In the genomic region with DNA sequence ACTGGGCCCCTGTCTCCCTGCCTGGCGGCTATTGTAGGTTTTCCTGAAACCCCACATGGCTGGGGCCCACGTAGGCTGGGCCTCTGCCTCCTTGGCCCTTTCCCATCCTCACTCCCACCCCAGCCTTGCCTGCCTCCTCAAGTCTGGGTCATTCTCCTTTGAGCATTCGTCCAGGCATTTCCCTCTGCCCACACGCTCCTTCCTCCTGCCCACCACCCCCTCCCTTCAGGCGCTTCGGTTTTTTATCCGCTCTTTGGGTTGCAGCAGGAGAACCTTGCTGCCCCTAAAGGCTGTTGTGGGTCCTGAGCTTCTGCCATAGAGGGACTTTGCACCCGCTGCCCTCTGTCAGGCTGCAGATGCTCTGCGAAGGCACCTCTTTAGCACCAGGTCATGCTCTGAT, we compare ENCODE assay signal across 19 cellular contexts. TPM values are rescaled to one million over a fixed set of nuclear protein-coding genes. Genes with fewer than 3 reads are reported as not detected.
DNase-seq lines count a peak whose midpoint lies in the region; ATAC-seq, FAIRE-seq and TF ChIP-seq lines count a peak whose summit lies in the region.
"Had no signal": no experiment of that assay in that cellular context is flagged by ENCODE, and none has a peak within 500 bp of the region (broad histone marks: within the 10 kb centered on the region; RNA-seq: fewer than 3 reads in every experiment).

No MANE protein-coding gene starts in this region.

- no peak for DNase-seq in H9
- peak; percentile 40 for DNase-seq in astrocyte (ENCODE audit: low read depth)
- no peak for DNase-seq in endodermal cell
- DNase-seq in neural progenitor cell (ENCODE audit: low spot score): no peak
- no peak for DNase-seq in NCI-H187 treated with DMSO at 0.1 percent for 48 hours (lab: John Stamatoyannopoulos, UW)
- no peak for DNase-seq in islet precursor cell
- no peak for DNase-seq in RCC 7860 (ENCODE audit: low spot score)
- DNase-seq: CD8-positive, alpha-beta T cell; COR-L47; DMS153; DMS79 treated with DMSO at 0.1 percent for 48 hours; EL had no signal

- H3K27me3 ChIP-seq in H9 (ENCODE audit: insufficient read depth, low read length) (no peaks in the 10 kb centered on the region), astrocyte (ENCODE audit: insufficient read depth, low read length) (no peaks in the 10 kb centered on the region), endodermal cell (ENCODE audit: control insufficient read depth, insufficient read depth, low read length, poor library complexity, severe bottlenecking) (no peaks in the 10 kb centered on the region), neural progenitor cell (no peaks in the 10 kb centered on the region)

- H3K4me2 ChIP-seq in H9 (ENCODE audit: insufficient read depth, insufficient read length, low read length) (no peak overlapping the region), astrocyte (ENCODE audit: low read length) (peak overlapping the region; percentile 33), neural progenitor cell (peak overlapping the region; percentile 40)
- H3K4me2 ChIP-seq: A549 had no signal

- TF ChIP-seq CTCF in H9 (conservative IDR thresholded peaks at IDR 0.05): 0 out of 3 replicates have a peak, but pooled peaks have one; percentile 15
- TF ChIP-seq CTCF in astrocyte (IDR thresholded peaks at IDR 0.05; ENCODE audit: insufficient read depth, low read depth, low read length): no peak
- TF ChIP-seq CTCF in endodermal cell (conservative IDR thresholded peaks at IDR 0.05): peak; percentile 23
- no peak for TF ChIP-seq CTCF in neural progenitor cell (IDR thresholded peaks at IDR 0.05)

- H3K23me2 ChIP-seq in H9 (ENCODE audit: insufficient read length, low read depth, low read length, poor library complexity, severe bottlenecking): no peaks in the 10 kb centered on the region

- no peak overlapping the region for H2BK20ac ChIP-seq in H9 (ENCODE audit: low read depth, low read length, poor library complexity, severe bottlenecking)

- H3K4me3 Mint-ChIP-seq in H9 (no peak overlapping the region), astrocyte (ENCODE audit: unreplicated experiment) (no peak overlapping the region), endodermal cell (no peak overlapping the region), neural progenitor cell (no peak overlapping the region)
- H3K4me3 Mint-ChIP-seq: CD14-positive monocyte; CD8-positive, alpha-beta T cell had no signal

- H4K20me1 ChIP-seq in H9 (ENCODE audit: control insufficient read depth, insufficient read depth, insufficient read length) (no peaks in the 10 kb centered on the region), astrocyte (ENCODE audit: insufficient read depth, low read length) (peaks cover 21% of the 10 kb centered on the region), neural progenitor cell (ENCODE audit: low read depth) (no peaks in the 10 kb centered on the region)

- H3K27ac Mint-ChIP-seq in H9: no peak overlapping the region
- no peak overlapping the region for H3K27ac Mint-ChIP-seq in astrocyte (ENCODE audit: unreplicated experiment)
- H3K27ac Mint-ChIP-seq in endodermal cell: no peak overlapping the region
- H3K27ac Mint-ChIP-seq in neural progenitor cell: no peak overlapping the region
- H3K27ac Mint-ChIP-seq: CD14-positive monocyte; CD8-positive, alpha-beta T cell had no signal

- no peaks in the 10 kb centered on the region for H3K9me3 Mint-ChIP-seq in H9
- H3K9me3 Mint-ChIP-seq in astrocyte (ENCODE audit: unreplicated experiment): no peaks in the 10 kb centered on the region
- H3K9me3 Mint-ChIP-seq in endodermal cell: no peaks in the 10 kb centered on the region
- no peaks in the 10 kb centered on the region for H3K9me3 Mint-ChIP-seq in neural progenitor cell
- H3K9me3 Mint-ChIP-seq: CD8-positive, alpha-beta T cell had no signal

- peaks cover 11% of the 10 kb centered on the region for H3K27me3 Mint-ChIP-seq in H9 (ENCODE audit: low read depth)
- H3K27me3 Mint-ChIP-seq in astrocyte (ENCODE audit: low read depth, unreplicated experiment): peaks cover 29% of the 10 kb centered on the region
- no peaks in the 10 kb centered on the region for H3K27me3 Mint-ChIP-seq in endodermal cell (ENCODE audit: insufficient read depth)
- no peaks in the 10 kb centered on the region for H3K27me3 Mint-ChIP-seq in neural progenitor cell (ENCODE audit: insufficient read depth, low read depth)

- no peak overlapping the region for H2BK5ac ChIP-seq in H9 (ENCODE audit: insufficient read length, low read length)

- no peak overlapping the region for H4K8ac ChIP-seq in H9 (replicated peaks; ENCODE audit: insufficient read length, low read depth, low read length)

- no CpG with 5 or more reads among the region's 9 CpGs for WGBS in H9 (ENCODE audit: extremely low coverage, insufficient read length, low lambda C conversion rate)
- WGBS in endodermal cell (ENCODE audit: insufficient coverage in 1 of 2, insufficient read length in 1 of 2), 2 experiments: 65 to 85% methylated on average over 4 to 9 of the region's 9 CpGs

- no peak overlapping the region for H3K56ac ChIP-seq in H9 (ENCODE audit: insufficient read length, low read depth, low read length)

- H4K5ac ChIP-seq in H9 (ENCODE audit: insufficient read length, low read depth, low read length): no peak overlapping the region

- no peak overlapping the region for H2BK12ac ChIP-seq in H9 (ENCODE audit: insufficient read length, low read depth, low read length)

- no peaks in the 10 kb centered on the region for H3K4me1 ChIP-seq in H9 (ENCODE audit: insufficient read depth, low read length)
- H3K4me1 ChIP-seq in astrocyte (ENCODE audit: insufficient read depth, low read length): peaks cover 39% of the 10 kb centered on the region
- no peaks in the 10 kb centered on the region for H3K4me1 ChIP-seq in endodermal cell (ENCODE audit: control insufficient read depth, insufficient read depth, low read length)
- peaks cover 27% of the 10 kb centered on the region for H3K4me1 ChIP-seq in neural progenitor cell

- H3K4me3 ChIP-seq in astrocyte (ENCODE audit: insufficient read depth, low read depth, low read length) (no peak overlapping the region), endodermal cell (ENCODE audit: low read length) (no peak overlapping the region), neural progenitor cell (no peak overlapping the region)
- H3K4me3 ChIP-seq: A549 had no signal

- no peak overlapping the region for H3T11ph ChIP-seq in H9 (ENCODE audit: low read length)

- no peaks in the 10 kb centered on the region for H3K9me3 ChIP-seq in H9 (ENCODE audit: control insufficient read depth, low read depth, low read length)
- H3K9me3 ChIP-seq in astrocyte (ENCODE audit: insufficient read depth, low read depth, low read length): no peaks in the 10 kb centered on the region
- no peaks in the 10 kb centered on the region for H3K9me3 ChIP-seq in endodermal cell (ENCODE audit: control insufficient read depth, low read length)
- no peaks in the 10 kb centered on the region for H3K9me3 ChIP-seq in neural progenitor cell (ENCODE audit: low read depth)
- H3K9me3 ChIP-seq: A549 had no signal

- H2AFZ ChIP-seq in H9 (ENCODE audit: low read length): no peak overlapping the region
- no peak overlapping the region for H2AFZ ChIP-seq in astrocyte (ENCODE audit: low read depth, low read length)
- H2AFZ ChIP-seq in neural progenitor cell (replicated peaks): no peak overlapping the region

- no peaks in the 10 kb centered on the region for H3K79me2 ChIP-seq in H9 (ENCODE audit: insufficient read depth, low read length)
- peaks cover 93% of the 10 kb centered on the region for H3K79me2 ChIP-seq in astrocyte (ENCODE audit: insufficient read depth, low read length)
- no peaks in the 10 kb centered on the region for H3K79me2 ChIP-seq in neural progenitor cell (ENCODE audit: low read depth)

- no peak overlapping the region for H4K91ac ChIP-seq in H9 (ENCODE audit: insufficient read length, low read depth, low read length)

- H3K27ac ChIP-seq in H9 (ENCODE audit: insufficient read length, low read depth, low read length): no peak overlapping the region
- no peak overlapping the region for H3K27ac ChIP-seq in astrocyte (ENCODE audit: low read depth, low read length)
- no peak overlapping the region for H3K27ac ChIP-seq in endodermal cell (ENCODE audit: low read depth, low read length)
- no peak overlapping the region for H3K27ac ChIP-seq in neural progenitor cell
- H3K27ac ChIP-seq: A549 had no signal

- FAIRE-seq in astrocyte (lab: Jason Lieb, UNC) (no peak), RCC 7860 (lab: Jason Lieb, UNC) (no peak)
- FAIRE-seq: A549, D721Med, G401.6, GM12892, H54 had no signal

- H3K79me1 ChIP-seq in H9 (ENCODE audit: insufficient read depth, low read depth, low read length, poor library complexity, severe bottlenecking): no peaks in the 10 kb centered on the region

- no peak overlapping the region for H2AK5ac ChIP-seq in H9 (ENCODE audit: insufficient read length, low read length)

- H3K14ac ChIP-seq in H9 (ENCODE audit: insufficient read depth, low read length): no peak overlapping the region; the same call in 1 of the 2 replicates

- H3K18ac ChIP-seq in H9 (ENCODE audit: insufficient read length, low read depth, low read length): no peak overlapping the region

- H3K4me1 Mint-ChIP-seq in H9: peaks cover 25 to 44% of the 10 kb centered on the region in 2 experiments
- peaks cover 28% of the 10 kb centered on the region for H3K4me1 Mint-ChIP-seq in astrocyte (ENCODE audit: low read depth, unreplicated experiment)
- H3K4me1 Mint-ChIP-seq in endodermal cell: peaks cover 10% of the 10 kb centered on the region
- H3K4me1 Mint-ChIP-seq in neural progenitor cell: peaks cover 20% of the 10 kb centered on the region

- no peak overlapping the region for H3K4ac ChIP-seq in H9 (ENCODE audit: low read depth, low read length)

- no peak overlapping the region for H2BK15ac ChIP-seq in H9 (ENCODE audit: low read depth, low read length)

- no peak overlapping the region for H3K9ac ChIP-seq in H9 (ENCODE audit: extremely low read depth, insufficient read length, low read length)
- H3K9ac ChIP-seq in astrocyte (ENCODE audit: low read length): no peak overlapping the region
- H3K9ac ChIP-seq in endodermal cell (ENCODE audit: extremely low read depth, low read length, poor library complexity, severe bottlenecking): no peak overlapping the region
- H3K9ac ChIP-seq in neural progenitor cell: no peak overlapping the region

- H3F3A ChIP-seq in neural progenitor cell (ENCODE audit: low read depth): peaks cover 10% of the 10 kb centered on the region

- no peak overlapping the region for H2BK120ac ChIP-seq in H9 (ENCODE audit: low read depth, low read length, poor library complexity, severe bottlenecking)

- H3K23ac ChIP-seq in H9 (ENCODE audit: insufficient read length, low read depth, low read length): no peak overlapping the region

- H3K36me3 Mint-ChIP-seq in H9 (ENCODE audit: insufficient read depth in 1 of 3, low read depth in 3 of 3): no peaks in the 10 kb centered on the region
- no peaks in the 10 kb centered on the region for H3K36me3 Mint-ChIP-seq in astrocyte (ENCODE audit: low read depth, unreplicated experiment)
- H3K36me3 Mint-ChIP-seq in endodermal cell (ENCODE audit: low read depth): no peaks in the 10 kb centered on the region
- no peaks in the 10 kb centered on the region for H3K36me3 Mint-ChIP-seq in neural progenitor cell
- H3K36me3 Mint-ChIP-seq: CD14-positive monocyte; CD8-positive, alpha-beta T cell had no signal

- peaks cover 4% of the 10 kb centered on the region for H3K36me3 ChIP-seq in astrocyte (ENCODE audit: insufficient read depth, low read length)
- H3K36me3 ChIP-seq in endodermal cell (ENCODE audit: control insufficient read depth, insufficient read depth, low read length): no peaks in the 10 kb centered on the region
- H3K36me3 ChIP-seq in neural progenitor cell: no peaks in the 10 kb centered on the region

- ATAC-seq in GM21737 (IDR thresholded peaks at IDR 0.05; ENCODE audit: unreplicated experiment): no peak
- ATAC-seq: A549; CD8-positive, alpha-beta T cell had no signal

RNA-seq across cellular contexts. Expression of a gene that starts 9.3 kb away (rescaled TPM):
- total RNA-seq in H9 (2021) (3.1 and 3.6 TPM in 2 replicates), astrocyte (0.65 and 0.86 TPM in 2 replicates), endodermal cell (10 to 100 TPM; 15.9 to 20.7 TPM), neural progenitor cell (ENCODE audit: low replicate concordance) (1.3 and 9.5 TPM in 2 replicates)
- 5.3 TPM for polyA plus RNA-seq in endodermal cell (2013, experiment 1 of 2)
- polyA plus RNA-seq in endodermal cell (2013, experiment 2 of 2): 7.2 TPM
- total RNA-seq: CD8-positive, alpha-beta T cell had no signal
- polyA plus RNA-seq: CD14-positive monocyte had no signal

Comparison
In these comparisons a context has a peak if more than half of its experiments do, and no peak if none do; other contexts are left out.
1. CTCF ChIP-seq: peak in H9 (single experiment) and endodermal cell (single experiment); none in astrocyte (single experiment) and neural progenitor cell (single experiment).